ENCODE assay signal across 11 cellular contexts in genomic region chr16:30166202-30166902, GRCh38. TPM values are rescaled to one million over a fixed set of nuclear protein-coding genes. Genes with fewer than 3 reads are reported as not detected.
DNase-seq lines count a peak whose midpoint lies in the region; ATAC-seq and TF ChIP-seq lines count a peak whose summit lies in the region.
"Had no signal": no experiment of that assay in that cellular context is flagged by ENCODE, and none has a peak within 500 bp of the region (broad histone marks: within the 10 kb centered on the region; RNA-seq: fewer than 3 reads in every experiment).

No MANE protein-coding gene starts in this region.

- H3K27ac Mint-ChIP-seq in glutamatergic neuron (ENCODE audit: unreplicated experiment), result peak overlapping the region; percentile 36

- H3K9me3 ChIP-seq in testis, result no peaks in the 10 kb centered on the region
- H3K9me3 ChIP-seq: uterus had no signal

- H3K36me3 ChIP-seq in testis (ENCODE audit: low read depth, missing control alignments), result no peaks in the 10 kb centered on the region
- H3K36me3 ChIP-seq: uterus had no signal

- H3K36me3 Mint-ChIP-seq in glutamatergic neuron (ENCODE audit: unreplicated experiment), result peaks cover 4% of the 10 kb centered on the region

- intact Hi-C loops in testis (cut with DNase I; ENCODE audit: low total_unique reads), result no loop called here

- ATAC-seq in GM19351 (IDR thresholded peaks at IDR 0.05; ENCODE audit: unreplicated experiment) (peak; percentile 58), HG03095 (IDR thresholded peaks at IDR 0.05; ENCODE audit: unreplicated experiment) (no peak)

- no peak overlapping the region for H3K27ac ChIP-seq in testis
- H3K27ac ChIP-seq: uterus had no signal

- peaks cover 5% of the 10 kb centered on the region for H3K27me3 Mint-ChIP-seq in glutamatergic neuron (ENCODE audit: unreplicated experiment)

- H3K4me1 ChIP-seq in testis, result no peaks in the 10 kb centered on the region
- H3K4me1 ChIP-seq: uterus had no signal

- no peaks in the 10 kb centered on the region for H3K27me3 ChIP-seq in testis
- H3K27me3 ChIP-seq: uterus had no signal

- peaks cover 1% of the 10 kb centered on the region for H3K4me1 Mint-ChIP-seq in glutamatergic neuron (ENCODE audit: low read depth, unreplicated experiment)

- TF ChIP-seq CTCF in glutamatergic neuron (IDR thresholded peaks at IDR 0.05; ENCODE audit: partially characterized antibody, unreplicated experiment) (no peak), testis (IDR thresholded peaks at IDR 0.05) (no peak)

- no peak overlapping the region for H3K4me3 ChIP-seq in testis
- H3K4me3 ChIP-seq: uterus had no signal

- H3K9me3 Mint-ChIP-seq in glutamatergic neuron (ENCODE audit: unreplicated experiment), result peaks cover 7% of the 10 kb centered on the region

- 85 to 86% methylated on average over 11 of the region's 11 CpGs for WGBS in testis, 2 donors

- TF ChIP-seq POLR2A in testis (IDR thresholded peaks at IDR 0.05), result no peak

- DNase-seq in CD1c-positive myeloid dendritic cell (ENCODE audit: extremely low spot score), result peak; percentile 86
- DNase-seq in NOMO-1 treated with DMSO at 0.1 percent for 48 hours (lab: John Stamatoyannopoulos, UW; ENCODE audit: unreplicated experiment), result peak; percentile 96
- DNase-seq in glutamatergic neuron, result no peak
- DNase-seq in activated effector memory CD4-positive, alpha-beta T cell treated with Interleukin-2 at 50 U/mL for 16 hours, result no peak
- DNase-seq in NCI-H2029 treated with DMSO at 0.1 percent for 48 hours (lab: John Stamatoyannopoulos, UW), result no peak
- no peak for DNase-seq in testis
- DNase-seq: midbrain; stimulated activated CD4-positive, alpha-beta T cell treated with anti-CD3 and anti-CD28 coated beads, Interleukin-2, amount 100 ng/mL, for 24 hours; uterus had no signal

- H3K4me3 Mint-ChIP-seq in glutamatergic neuron (ENCODE audit: unreplicated experiment), result no peak overlapping the region

RNA-seq across cellular contexts. Expression of gene CORO1A, which starts 17.1 kb away (rescaled TPM):
- total RNA-seq in glutamatergic neuron (ENCODE audit: unreplicated experiment), result 75.2 TPM
- total RNA-seq in testis, result 1 to 10 TPM; 4.4 to 9.6 TPM
- polyA plus RNA-seq in testis (ENCODE audit: insufficient read depth, low read depth, low replicate concordance), result 19.7 TPM

RNA-seq across cellular contexts. Expression of gene BOLA2B, which starts 27.1 kb away (rescaled TPM):
- 74.6 TPM for total RNA-seq in glutamatergic neuron (ENCODE audit: unreplicated experiment)
- 100 to 1,000 TPM; 133 to 161 TPM for total RNA-seq in testis
- polyA plus RNA-seq in testis (ENCODE audit: insufficient read depth, low read depth, low replicate concordance), result 70.9 TPM

RNA-seq across cellular contexts. Expression of gene SLX1A, which starts 27.3 kb away (rescaled TPM):
- 16.6 TPM for total RNA-seq in glutamatergic neuron (ENCODE audit: unreplicated experiment)
- 10 to 100 TPM; 42.4 to 44.8 TPM for total RNA-seq in testis
- 10.4 TPM for polyA plus RNA-seq in testis (ENCODE audit: insufficient read depth, low read depth, low replicate concordance)

RNA-seq across cellular contexts. Expression of gene SULT1A3, which starts 32.7 kb away (rescaled TPM):
- total RNA-seq in glutamatergic neuron (ENCODE audit: unreplicated experiment) (15.8 TPM), testis (10 to 100 TPM in 1 of 2 donors, 1 to 10 TPM in 1; 6.8 to 20.0 TPM)
- 6.4 TPM for polyA plus RNA-seq in testis (ENCODE audit: insufficient read depth, low read depth, low replicate concordance)

RNA-seq across cellular contexts. Expression of gene MAPK3, which starts 43.3 kb away (rescaled TPM):
- total RNA-seq in glutamatergic neuron (ENCODE audit: unreplicated experiment), result 63.0 TPM
- 10 to 100 TPM; 69.4 to 81.8 TPM for total RNA-seq in testis
- 109 TPM for polyA plus RNA-seq in testis (ENCODE audit: insufficient read depth, low read depth, low replicate concordance)

Comparison
In these comparisons a context has a peak if more than half of its experiments do, and no peak if none do; other contexts are left out.
1. DNase-seq: peak in CD1c-positive myeloid dendritic cell (single experiment) and NOMO-1 treated with DMSO at 0.1 percent for 48 hours (single experiment); none in glutamatergic neuron (single experiment), activated effector memory CD4-positive, alpha-beta T cell treated with Interleukin-2 at 50 U/mL for 16 hours (single experiment), NCI-H2029 treated with DMSO at 0.1 percent for 48 hours (single experiment) and testis (single experiment).